ENCODE assay signal across 8 cellular contexts in the genomic region with DNA sequence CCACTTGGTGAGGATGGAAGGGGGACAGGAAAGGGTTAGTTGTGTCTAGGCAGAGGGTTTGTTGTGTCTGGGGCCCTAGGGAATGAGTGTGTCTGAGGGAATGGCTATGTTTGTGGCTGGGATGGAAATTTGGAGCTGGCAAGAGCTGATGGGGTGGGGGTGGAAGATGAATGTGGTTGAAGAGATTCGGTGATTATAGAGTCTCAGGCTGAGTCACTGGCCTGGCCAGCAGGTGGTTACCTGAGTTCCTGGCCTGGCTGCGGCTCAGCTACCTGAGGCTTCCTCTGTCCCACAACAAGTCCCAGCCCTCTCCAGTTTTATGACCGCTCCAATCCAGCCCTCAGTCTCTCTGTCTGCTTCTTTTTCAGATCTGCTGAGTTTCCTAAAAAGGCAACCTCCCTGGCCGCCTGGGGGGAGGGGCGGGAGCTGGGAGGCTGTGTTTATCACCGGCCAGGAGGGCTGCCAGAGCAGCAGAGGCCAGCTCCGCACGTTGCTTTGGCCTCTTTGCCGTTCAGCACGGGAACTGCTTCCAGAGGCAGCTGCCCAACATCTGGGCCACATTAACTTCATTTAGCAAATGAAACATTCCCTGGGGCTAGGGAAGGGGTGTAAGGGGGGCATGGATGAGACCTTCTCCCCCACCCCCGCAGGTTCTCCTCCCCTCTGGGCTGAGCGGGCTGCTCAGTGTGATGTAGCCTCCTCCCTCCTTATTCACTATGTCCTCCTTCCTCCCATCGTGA. TPM values are rescaled to one million over a fixed set of nuclear protein-coding genes. Genes with fewer than 3 reads are reported as not detected.
DNase-seq lines count a peak whose midpoint lies in the region; ATAC-seq, FAIRE-seq and TF ChIP-seq lines count a peak whose summit lies in the region.

No MANE protein-coding gene starts in this region.

- CTCF ChIA-PET in GM12878 (lab: Yijun Ruan, JAX) = interaction anchor here (1.0 to 1.3 kb wide), 4 partner anchors 11 to 17 kb away, joined by 3 to 6 read pairs (median 5); no protein-coding TSS in a partner anchor

- H3K79me2 ChIP-seq in GM12878 (ENCODE audit: control insufficient read depth, insufficient read depth, low read length) = no peaks in the 10 kb centered on the region

- RAD21 ChIA-PET in GM12878 (lab: Charles Lee; ENCODE audit: unreplicated experiment) = interaction anchor here (0.5 to 7.1 kb wide), 5 partner anchors 13 to 45 kb away, joined by 3 to 43 read pairs (median 11); no protein-coding TSS in a partner anchor

- no peak for TF ChIP-seq CTCF in GM12878 (IDR thresholded peaks at IDR 0.05 in 2 of 3, conservative IDR thresholded peaks at IDR 0.05 in 1 of 3; ENCODE audit: control insufficient read depth in 2 of 3, extremely low read depth in 1 of 3, insufficient read depth in 1 of 3, low read depth in 3 of 3, low read length in 3 of 3)

- FAIRE-seq in GM12878 (lab: Jason Lieb, UNC) = no peak

- H3K4me1 ChIP-seq in GM12878 (ENCODE audit: control insufficient read depth, insufficient read depth, low read length) = peaks cover 37% of the 10 kb centered on the region

- H3K27ac ChIP-seq in GM12878 (ENCODE audit: control insufficient read depth, insufficient read depth) (no peak overlapping the region), skin epidermis (peak overlapping the region in 15 of 21 experiments; percentile 23 to 80 (median 70))

- no peaks in the 10 kb centered on the region for H3K27me3 ChIP-seq in GM12878 (replicated peaks in 1 of 2; ENCODE audit: control insufficient read depth in 2 of 2, insufficient read depth in 2 of 2, low read length in 1 of 2)

- in situ Hi-C loops in GM12878 (cut with MboI) = no loop called here

- intact Hi-C loops in GM12878 (cut with micrococcal nuclease; ENCODE audit: unreplicated experiment) = no loop called here

- SMC1A ChIA-PET in GM12878 (lab: Charles Lee; ENCODE audit: uncharacterized antibody, unreplicated experiment) = interaction anchor here (0.7 to 4.8 kb wide), 6 partner anchors 12 to 40 kb away, joined by 3 to 20 read pairs (median 6); a partner anchor contains a TSS

- BruUV-seq in GM12878 (replicated peaks; lab: Mats Ljungman, UMichigan) = no TSS peak

- no peak overlapping the region for H3K4me2 ChIP-seq in GM12878 (ENCODE audit: control insufficient read depth, insufficient read depth)

- no peaks in the 10 kb centered on the region; the same call in 2 of the 3 replicates for H3K9me3 ChIP-seq in GM12878 (replicated peaks; ENCODE audit: control insufficient read depth, insufficient read depth, low read length)

- POLR2A ChIA-PET in GM12878 (lab: Charles Lee) = interaction anchor here (0.7 to 2.6 kb wide), 8 partner anchors 9 to 70 kb away, joined by 3 to 15 read pairs (median 3); no protein-coding TSS in a partner anchor

- H3K36me3 ChIP-seq in GM12878 (ENCODE audit: control insufficient read depth in 2 of 2, insufficient read depth in 2 of 2, low read length in 1 of 2) = no peaks in the 10 kb centered on the region

- no peak for ATAC-seq in GM12878
- ATAC-seq in HG03469 (IDR thresholded peaks at IDR 0.05; ENCODE audit: unreplicated experiment) = no peak

- H3K4me3 ChIP-seq in GM12878 (no peak overlapping the region), skin epidermis (no peak overlapping the region)

- WGBS in GM12878 (ENCODE audit: insufficient coverage, insufficient replicate concordance, low lambda C conversion rate, missing lambda C conversion rate) = 76% methylated on average over 13 of the region's 13 CpGs

- TF ChIP-seq EP300 in GM12878 (IDR thresholded peaks at IDR 0.05; ENCODE audit: borderline replicate concordance in 1 of 2, control insufficient read depth in 1 of 2, low read depth in 2 of 2, low read length in 2 of 2) = no peak

- H4K20me1 ChIP-seq in GM12878 (ENCODE audit: control insufficient read depth, insufficient read depth) = no peaks in the 10 kb centered on the region

- no peak overlapping the region for H2AFZ ChIP-seq in GM12878 (ENCODE audit: control insufficient read depth, low read depth, low read length)

- TF ChIP-seq RAD21 in GM12878 (IDR thresholded peaks at IDR 0.05; ENCODE audit: insufficient read depth, low read depth, low read length) = no peak

- TF ChIP-seq POLR2A in GM12878 (IDR thresholded peaks at IDR 0.05; ENCODE audit: low read depth, low read length) = no peak

- DNase-seq in HCEC 1CT (peak; percentile 29), GM12878 (ENCODE audit: low read depth, low spot score) (no peak), iPS-NIHi11 (ENCODE audit: low spot score) (peak; percentile 86), NCI-H345 treated with DMSO at 0.1 percent for 48 hours (lab: John Stamatoyannopoulos, UW; ENCODE audit: unreplicated experiment) (no peak), NCI-H187 treated with DMSO at 0.1 percent for 48 hours (lab: John Stamatoyannopoulos, UW) (no peak)
- DNase-seq in stimulated activated CD4-positive, alpha-beta T cell treated with anti-CD3 and anti-CD28 coated beads, Interleukin-12 subunit alpha, Interleukin-12 subunit beta, amount 100 ng/mL, for 4 hours = no peak

- no peak overlapping the region for H3K9ac ChIP-seq in GM12878 (ENCODE audit: control insufficient read depth, insufficient read depth, low read length)

TF ChIP-seq in GM12878, 131 proteins besides CTCF, POLR2A, EP300 and RAD21:
- TF ChIP-seq, protein P1, sequence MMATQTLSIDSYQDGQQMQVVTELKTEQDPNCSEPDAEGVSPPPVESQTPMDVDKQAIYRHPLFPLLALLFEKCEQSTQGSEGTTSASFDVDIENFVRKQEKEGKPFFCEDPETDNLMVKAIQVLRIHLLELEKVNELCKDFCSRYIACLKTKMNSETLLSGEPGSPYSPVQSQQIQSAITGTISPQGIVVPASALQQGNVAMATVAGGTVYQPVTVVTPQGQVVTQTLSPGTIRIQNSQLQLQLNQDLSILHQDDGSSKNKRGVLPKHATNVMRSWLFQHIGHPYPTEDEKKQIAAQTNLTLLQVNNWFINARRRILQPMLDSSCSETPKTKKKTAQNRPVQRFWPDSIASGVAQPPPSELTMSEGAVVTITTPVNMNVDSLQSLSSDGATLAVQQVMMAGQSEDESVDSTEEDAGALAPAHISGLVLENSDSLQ (IDR thresholded peaks at IDR 0.05) = no peak
- TF ChIP-seq RUNX3 (IDR thresholded peaks at IDR 0.05; ENCODE audit: low read length) = peak; percentile 42; the same call in 1 of the 2 replicates

RNA-seq across cellular contexts. Expression of a gene that starts 21.8 kb away (rescaled TPM):
- 40.8 and 47.7 TPM in 2 replicates for total RNA-seq in GM12878 (2013; cell fraction: nucleolus; rRNA removed)
- total RNA-seq in GM12878 (2014; rRNA removed) = 16.2 and 17.7 TPM in 2 replicates
- total RNA-seq in GM12878 (2014; rRNA removed; fragmentation: Illumina TruSeq; extraction: Trizol) = 14.8 and 15.4 TPM in 2 replicates
- 22.8 and 22.9 TPM in 2 replicates for total RNA-seq in GM12878 (2021)
- 1.4 TPM for polyA plus RNA-seq in GM12878 (2011; ENCODE audit: low read depth)
- polyA plus RNA-seq in GM12878 (2011; rRNA removed) = 7.9 and 12.0 TPM in 2 replicates
- 11.2 and 12.0 TPM in 2 replicates for polyA plus RNA-seq in GM12878 (2011; cell fraction: cytosol; rRNA removed)
- 10.9 and 12.4 TPM in 2 replicates for polyA plus RNA-seq in GM12878 (2011; cell fraction: nucleus; rRNA removed)
- 1.7 and 2.1 TPM in 2 replicates for polyA plus RNA-seq in GM12878 (2012)
- polyA plus RNA-seq in GM12878 (2014; fragmentation: Illumina TruSeq; extraction: Trizol) = 17.0 and 17.3 TPM in 2 replicates
- polyA plus RNA-seq in GM12878 (2014; fragmentation: Nextera tagmentation; extraction: Ambion mirVana) = 1 to 10 TPM in 1 of 2 experiments, under 1 TPM in 1; 0.69 to 1.4 TPM
- 15.2 and 15.6 TPM in 2 replicates for polyA plus RNA-seq in GM12878 (2014; rRNA removed)
- polyA plus RNA-seq in GM12878 (2016; fragmentation: Nextera tagmentation; extraction: Ambion mirVana) = 10 to 100 TPM; 10.6 to 12.3 TPM
- 28.0 and 30.9 TPM in 2 replicates for polyA minus RNA-seq in GM12878 (2011; rRNA and poly(A)+ RNA removed)
- 4.4 and 5.1 TPM in 2 replicates for polyA minus RNA-seq in GM12878 (2011; cell fraction: cytosol; rRNA and poly(A)+ RNA removed)
- polyA minus RNA-seq in GM12878 (2011; cell fraction: nucleus; rRNA and poly(A)+ RNA removed) = 8.7 and 10.0 TPM in 2 replicates

RNA-seq across cellular contexts. Expression of a gene that starts 48.3 kb away (rescaled TPM):
- total RNA-seq in GM12878 (2013; cell fraction: nucleolus; rRNA removed) = 56.3 and 63.3 TPM in 2 replicates
- total RNA-seq in GM12878 (2014; rRNA removed) (4.5 and 8.3 TPM in 2 replicates), GM12878 (2014; rRNA removed; fragmentation: Illumina TruSeq; extraction: Trizol) (7.3 and 8.7 TPM in 2 replicates), GM12878 (2021) (6.6 and 6.8 TPM in 2 replicates)
- 1.1 TPM for polyA plus RNA-seq in GM12878 (2011; ENCODE audit: low read depth)
- polyA plus RNA-seq in GM12878 (2011; rRNA removed) (2.3 and 4.2 TPM in 2 replicates), GM12878 (2014; fragmentation: Illumina TruSeq; extraction: Trizol) (4.3 and 5.5 TPM in 2 replicates), GM12878 (2014; fragmentation: Nextera tagmentation; extraction: Ambion mirVana) (1 to 10 TPM in 1 of 2 experiments, under 1 TPM in 1; 0.90 to 1.9 TPM), GM12878 (2014; rRNA removed) (2.7 and 5.6 TPM in 2 replicates), GM12878 (2016; fragmentation: Nextera tagmentation; extraction: Ambion mirVana) (1 to 10 TPM; 5.7 to 7.8 TPM)
- polyA plus RNA-seq in GM12878 (2011; cell fraction: cytosol; rRNA removed) = 0.45 and 0.52 TPM in 2 replicates
- polyA plus RNA-seq in GM12878 (2011; cell fraction: nucleus; rRNA removed) = 3.0 and 3.8 TPM in 2 replicates
- 3.3 and 3.7 TPM in 2 replicates for polyA plus RNA-seq in GM12878 (2012)
- 2.0 and 5.6 TPM in 2 replicates for polyA minus RNA-seq in GM12878 (2011; rRNA and poly(A)+ RNA removed)
- polyA minus RNA-seq in GM12878 (2011; cell fraction: cytosol; rRNA and poly(A)+ RNA removed) = 0.40 and 0.94 TPM in 2 replicates
- polyA minus RNA-seq in GM12878 (2011; cell fraction: nucleus; rRNA and poly(A)+ RNA removed) = 4.1 and 6.8 TPM in 2 replicates

Comparison
In these comparisons a context has a peak if more than half of its experiments do, and no peak if none do; other contexts are left out.
1. DNase-seq: peak in HCEC 1CT (single experiment) and iPS-NIHi11 (single experiment); none in GM12878 (single experiment), NCI-H345 treated with DMSO at 0.1 percent for 48 hours (single experiment), stimulated activated CD4-positive, alpha-beta T cell treated with anti-CD3 and anti-CD28 coated beads, Interleukin-12 subunit alpha, Interleukin-12 subunit beta, amount 100 ng/mL, for 4 hours (single experiment) and NCI-H187 treated with DMSO at 0.1 percent for 48 hours (single experiment).